14 cellular contexts compared by ENCODE assay signal in genomic region chr5:71891856-71892255, GRCh38.
DNase-seq lines count a peak whose midpoint lies in the region; ATAC-seq, FAIRE-seq and TF ChIP-seq lines count a peak whose summit lies in the region.
"Had no signal": no experiment of that assay in that cellular context is flagged by ENCODE, and none has a peak within 500 bp of the region (broad histone marks: within the 10 kb centered on the region; RNA-seq: fewer than 3 reads in every experiment).

No MANE protein-coding gene starts in this region.

- H3K4me1 ChIP-seq in astrocyte (ENCODE audit: insufficient read depth, low read length) = no peaks in the 10 kb centered on the region
- peaks cover 0 to 8% of the 10 kb centered on the region in 2 donors for H3K4me1 ChIP-seq in right atrium auricular region
- no peaks in the 10 kb centered on the region for H3K4me1 ChIP-seq in pancreas
- H3K4me1 ChIP-seq in Peyer's patch = peaks cover 0 to 5% (median 0%) of the 10 kb centered on the region in 4 donors

- H3K9me3 Mint-ChIP-seq in astrocyte (ENCODE audit: unreplicated experiment) = peaks cover 6% of the 10 kb centered on the region

- no peak overlapping the region for H3K4me3 Mint-ChIP-seq in astrocyte (ENCODE audit: unreplicated experiment)
- H3K4me3 Mint-ChIP-seq: naive thymus-derived CD8-positive, alpha-beta T cell had no signal

- peaks cover 6% of the 10 kb centered on the region for H3K36me3 Mint-ChIP-seq in astrocyte (ENCODE audit: low read depth, unreplicated experiment)

- no peaks in the 10 kb centered on the region for H3K79me2 ChIP-seq in astrocyte (ENCODE audit: insufficient read depth, low read length)

- H3K27me3 Mint-ChIP-seq in astrocyte (ENCODE audit: low read depth, unreplicated experiment) = peaks cover 13% of the 10 kb centered on the region

- H4K20me1 ChIP-seq in astrocyte (ENCODE audit: insufficient read depth, low read length) = no peaks in the 10 kb centered on the region

- H3K27ac Mint-ChIP-seq in astrocyte (ENCODE audit: unreplicated experiment) = peak overlapping the region; percentile 10
- H3K27ac Mint-ChIP-seq: naive thymus-derived CD8-positive, alpha-beta T cell had no signal

- intact Hi-C loops in pancreas (cut with DNase I) = no loop called here

- H3K9me3 ChIP-seq in astrocyte (ENCODE audit: insufficient read depth, low read depth, low read length) (no peaks in the 10 kb centered on the region), right atrium auricular region (no peaks in the 10 kb centered on the region), pancreas (no peaks in the 10 kb centered on the region), Peyer's patch (no peaks in the 10 kb centered on the region)

- peak; percentile 68 for DNase-seq in GM03348 (ENCODE audit: low spot score)
- DNase-seq in astrocyte (ENCODE audit: low read depth) = peak; percentile 35
- peak; percentile 64 for DNase-seq in right atrium auricular region (ENCODE audit: low spot score)
- DNase-seq in pancreas = peak in 1 of 6 donors; percentile 23
- DNase-seq in epidermal melanocyte (ENCODE audit: insufficient read length, low spot score) = no peak
- no peak for DNase-seq in Peyer's patch
- no peak for DNase-seq in left lobe of liver (ENCODE audit: low spot score)
- DNase-seq in NCI-H510A (lab: John Stamatoyannopoulos, UW) = no peak
- DNase-seq: central memory CD4-positive, alpha-beta T cell; hippocampal formation; naive thymus-derived CD8-positive, alpha-beta T cell; NK-92 treated with Interleukin-12 subunit alpha and Interleukin-12 subunit beta, amount 100 ng/mL, for 24 hours; stimulated activated CD4-positive, alpha-beta T cell treated with anti-CD3 and anti-CD28 coated beads, Interleukin-15, amount 100 ng/mL, for 24 hours had no signal

- H3K4me2 ChIP-seq in astrocyte (ENCODE audit: low read length) = no peak overlapping the region

- H2AFZ ChIP-seq in astrocyte (ENCODE audit: low read depth, low read length) = peak overlapping the region; percentile 3

- no peak overlapping the region for H3K9ac ChIP-seq in astrocyte (ENCODE audit: low read length)

- peak in 3 of 4 donors; percentile 67 to 78 (median 68) for ATAC-seq in pancreas
- no peak for ATAC-seq in left lobe of liver
- ATAC-seq: naive thymus-derived CD8-positive, alpha-beta T cell had no signal

- H3K27ac ChIP-seq in astrocyte (ENCODE audit: low read depth, low read length) = no peak overlapping the region
- peak overlapping the region; percentile 58 to 89 for H3K27ac ChIP-seq in right atrium auricular region
- no peak overlapping the region for H3K27ac ChIP-seq in pancreas
- no peak overlapping the region for H3K27ac ChIP-seq in Peyer's patch
- H3K27ac ChIP-seq: HL-60 had no signal

- no peak for TF ChIP-seq POLR2A in Peyer's patch (IDR thresholded peaks at IDR 0.05)

- TF ChIP-seq CTCF in astrocyte (IDR thresholded peaks at IDR 0.05; ENCODE audit: insufficient read depth, low read depth, low read length) (no peak), right atrium auricular region (IDR thresholded peaks at IDR 0.05) (no peak), pancreas (IDR thresholded peaks at IDR 0.05) (no peak), Peyer's patch (IDR thresholded peaks at IDR 0.05) (no peak)

- peaks cover 5% of the 10 kb centered on the region for H3K27me3 ChIP-seq in astrocyte (ENCODE audit: insufficient read depth, low read length)
- H3K27me3 ChIP-seq in right atrium auricular region = no peaks in the 10 kb centered on the region
- H3K27me3 ChIP-seq in pancreas = no peaks in the 10 kb centered on the region
- no peaks in the 10 kb centered on the region for H3K27me3 ChIP-seq in Peyer's patch

- peaks cover 8% of the 10 kb centered on the region for H3K4me1 Mint-ChIP-seq in astrocyte (ENCODE audit: low read depth, unreplicated experiment)

- FAIRE-seq in astrocyte (lab: Jason Lieb, UNC) (peak; percentile 49), pancreas (lab: Jason Lieb, UNC) (no peak)

- WGBS in pancreas, 2 donors = 48 to 63% methylated on average over 4 of the region's 4 CpGs

- H3K4me3 ChIP-seq in astrocyte (ENCODE audit: insufficient read depth, low read depth, low read length) (no peak overlapping the region), right atrium auricular region (no peak overlapping the region), pancreas (no peak overlapping the region), Peyer's patch (no peak overlapping the region)

- H3K36me3 ChIP-seq in astrocyte (ENCODE audit: insufficient read depth, low read length) (no peaks in the 10 kb centered on the region), right atrium auricular region (no peaks in the 10 kb centered on the region), pancreas (no peaks in the 10 kb centered on the region), Peyer's patch (no peaks in the 10 kb centered on the region)

Comparison
In these comparisons a context has a peak if more than half of its experiments do, and no peak if none do; other contexts are left out.
1. DNase-seq: peak in GM03348 (single experiment), astrocyte (single experiment) and right atrium auricular region (single experiment); none in epidermal melanocyte (single experiment), Peyer's patch (0 of 3), left lobe of liver (single experiment) and NCI-H510A (single experiment).
2. H3K27ac ChIP-seq: peak in right atrium auricular region (2 of 2); none in astrocyte (single experiment), pancreas (0 of 4) and Peyer's patch (0 of 4).